Comparison of ENCODE assay signal across 9 cellular contexts in the genomic region with DNA sequence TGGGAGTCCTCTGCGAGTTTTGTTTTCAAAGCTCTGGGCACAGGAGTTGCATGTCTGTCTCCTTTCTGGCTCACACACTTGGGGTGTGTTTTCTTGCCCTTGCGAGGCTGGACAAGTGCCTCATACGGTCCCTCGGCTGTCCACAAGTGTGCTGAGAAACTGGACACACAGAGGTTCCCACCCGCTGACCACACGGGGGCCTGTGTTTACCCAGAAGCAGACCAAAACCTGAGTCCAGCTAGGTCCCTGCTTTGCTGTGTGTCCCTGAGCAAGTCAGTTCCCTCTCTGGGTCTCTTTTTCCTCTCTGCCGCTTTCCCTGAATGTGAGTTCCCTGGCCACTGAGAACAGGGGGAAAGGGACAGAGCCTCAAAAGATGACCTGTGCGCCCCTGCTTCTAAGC. TPM values are rescaled to one million over a fixed set of nuclear protein-coding genes. Genes with fewer than 3 reads are reported as not detected.
DNase-seq lines count a peak whose midpoint lies in the region; ATAC-seq, FAIRE-seq and TF ChIP-seq lines count a peak whose summit lies in the region.
"Had no signal": no experiment of that assay in that cellular context is flagged by ENCODE, and none has a peak within 500 bp of the region (broad histone marks: within the 10 kb centered on the region; RNA-seq: fewer than 3 reads in every experiment).

No MANE protein-coding gene starts in this region.

- peaks cover 38% of the 10 kb centered on the region for H3K4me1 Mint-ChIP-seq in activated CD4-positive, alpha-beta T cell treated with anti-CD3 and anti-CD28 coated beads for 36 hours
- H3K4me1 Mint-ChIP-seq in activated T-helper 2 cell treated with anti-CD3 and anti-CD28 coated beads, Interferon-gamma antibody, Interleukin-2, Interleukin-4, amounts not matched to agents 10 μg/mL and 5 μg/mL and 100 μg/mL, durations not matched to agents 14 hours and 24 hours and 36 hours (ENCODE audit: low read depth), result peaks cover 34% of the 10 kb centered on the region
- no peaks in the 10 kb centered on the region for H3K4me1 Mint-ChIP-seq in type B pancreatic cell (ENCODE audit: unreplicated experiment)

- intact Hi-C loops in activated CD4-positive, alpha-beta T cell treated with anti-CD3 and anti-CD28 coated beads for 36 hours (cut with DNase I, micrococcal nuclease), result loop anchor here (1.0 to 10.0 kb wide), 10 partner anchors 39 to 987 kb away; partner anchors contain the start of genes OAS3 (in 2 of the 2), DDX54 (in 1 of the 2), ERP29 (in 1 of the 2) and OAS1 (in 1 of the 2)
- intact Hi-C loops in activated T-helper 2 cell treated with anti-CD3 and anti-CD28 coated beads, Interferon-gamma antibody, Interleukin-2, Interleukin-4, amounts not matched to agents 10 μg/mL and 5 μg/mL and 100 μg/mL, durations not matched to agents 14 hours and 24 hours and 36 hours (cut with micrococcal nuclease), result loop anchor here (1.0 to 2.0 kb wide), 3 partner anchors 15 to 69 kb away; partner anchors contain the start of gene OAS3
- intact Hi-C loops in kidney (cut with DNase I), result no loop called here

- no peak for TF ChIP-seq POLR2A in suprapubic skin (IDR thresholded peaks at IDR 0.05)

- H3K27ac ChIP-seq in kidney (ENCODE audit: low read depth in 2 of 2, low read length in 2 of 2) (peak overlapping the region; percentile 66 to 76), suprapubic skin (peak overlapping the region; percentile 73)

- WGBS in suprapubic skin, result 77% methylated on average over 8 of the region's 8 CpGs

- H3K4me1 ChIP-seq in kidney (ENCODE audit: control insufficient read depth in 1 of 2, insufficient read depth in 1 of 2, low read depth in 1 of 2, low read length in 2 of 2) (peaks cover 0 to 7% of the 10 kb centered on the region in 2 donors), suprapubic skin (peaks cover 25% of the 10 kb centered on the region)

- no peak for FAIRE-seq in kidney (lab: Jason Lieb, UNC)

- POLR2A ChIA-PET in activated CD4-positive, alpha-beta T cell treated with anti-CD3 and anti-CD28 coated beads for 36 hours (lab: Charles Lee), result interaction anchor here (0.6 to 2.6 kb wide), 8 partner anchors 10 to 75 kb away, joined by 3 to 16 read pairs (median 5); partner anchors contain the start of gene OAS1

- no peaks in the 10 kb centered on the region for H3K27me3 ChIP-seq in suprapubic skin

- TF ChIP-seq CTCF in kidney (IDR thresholded peaks at IDR 0.05; ENCODE audit: borderline replicate concordance, extremely low read depth, insufficient read depth) (no peak), suprapubic skin (IDR thresholded peaks at IDR 0.05) (no peak), type B pancreatic cell (conservative IDR thresholded peaks at IDR 0.05) (no peak)

- ATAC-seq in activated CD4-positive, alpha-beta T cell treated with anti-CD3 and anti-CD28 coated beads for 36 hours, result no peak
- ATAC-seq in HG03460 (IDR thresholded peaks at IDR 0.05; ENCODE audit: unreplicated experiment), result no peak

- CTCF ChIA-PET in activated CD4-positive, alpha-beta T cell treated with anti-CD3 and anti-CD28 coated beads for 36 hours (lab: Charles Lee), result interaction anchor here (0.7 to 6.2 kb wide), 14 partner anchors 13 to 209 kb away, joined by 3 to 106 read pairs (median 4); partner anchors contain the start of gene OAS3

- peaks cover 41% of the 10 kb centered on the region for H3K36me3 Mint-ChIP-seq in activated CD4-positive, alpha-beta T cell treated with anti-CD3 and anti-CD28 coated beads for 36 hours (ENCODE audit: low read depth)
- H3K36me3 Mint-ChIP-seq in activated T-helper 2 cell treated with anti-CD3 and anti-CD28 coated beads, Interferon-gamma antibody, Interleukin-2, Interleukin-4, amounts not matched to agents 10 μg/mL and 5 μg/mL and 100 μg/mL, durations not matched to agents 14 hours and 24 hours and 36 hours (ENCODE audit: low read depth), result peaks cover 39% of the 10 kb centered on the region
- H3K36me3 Mint-ChIP-seq in type B pancreatic cell, result no peaks in the 10 kb centered on the region

- H3K36me3 ChIP-seq in kidney (ENCODE audit: control insufficient read depth in 1 of 2, insufficient read depth in 2 of 2, low read length in 2 of 2), result no peaks in the 10 kb centered on the region
- no peaks in the 10 kb centered on the region for H3K36me3 ChIP-seq in suprapubic skin

- peak overlapping the region; percentile 100 for H3K4me3 Mint-ChIP-seq in activated CD4-positive, alpha-beta T cell treated with anti-CD3 and anti-CD28 coated beads for 36 hours
- H3K4me3 Mint-ChIP-seq in activated T-helper 2 cell treated with anti-CD3 and anti-CD28 coated beads, Interferon-gamma antibody, Interleukin-2, Interleukin-4, amounts not matched to agents 10 μg/mL and 5 μg/mL and 100 μg/mL, durations not matched to agents 14 hours and 24 hours and 36 hours (ENCODE audit: low read depth), result peak overlapping the region; percentile 91
- H3K4me3 Mint-ChIP-seq in type B pancreatic cell, result no peak overlapping the region

- H3K4me3 ChIP-seq in kidney (ENCODE audit: low read length in 2 of 2), result peak overlapping the region; percentile 71 to 87
- peak overlapping the region; percentile 45 for H3K4me3 ChIP-seq in suprapubic skin

- DNase-seq in activated CD4-positive, alpha-beta T cell treated with anti-CD3 and anti-CD28 coated beads for 36 hours, result peak; percentile 18
- DNase-seq in activated CD4-positive, alpha-beta T cell treated with anti-CD3 and anti-CD28 coated beads, Interleukin-2, amount 50 U/mL, for 4 hours, result no peak
- no peak for DNase-seq in activated T-helper 2 cell treated with anti-CD3 and anti-CD28 coated beads, Interferon-gamma antibody, Interleukin-2, Interleukin-4, amounts not matched to agents 10 μg/mL and 5 μg/mL and 100 μg/mL, durations not matched to agents 14 hours and 24 hours and 36 hours (ENCODE audit: low spot score)
- DNase-seq in kidney, result no peak
- DNase-seq in suprapubic skin (ENCODE audit: low spot score in 2 of 2), result no peak
- DNase-seq in type B pancreatic cell (ENCODE audit: extremely low spot score, unreplicated experiment), result no peak
- DNase-seq in activated gamma-delta T cell (lab: John Stamatoyannopoulos, UW), result no peak
- DNase-seq: NCI-H2227 treated with DMSO at 0.1 percent for 48 hours had no signal

- H3K27ac Mint-ChIP-seq in activated CD4-positive, alpha-beta T cell treated with anti-CD3 and anti-CD28 coated beads for 36 hours, result peak overlapping the region; percentile 100
- peak overlapping the region; percentile 96 for H3K27ac Mint-ChIP-seq in activated T-helper 2 cell treated with anti-CD3 and anti-CD28 coated beads, Interferon-gamma antibody, Interleukin-2, Interleukin-4, amounts not matched to agents 10 μg/mL and 5 μg/mL and 100 μg/mL, durations not matched to agents 14 hours and 24 hours and 36 hours
- no peak overlapping the region for H3K27ac Mint-ChIP-seq in type B pancreatic cell

- H3K27me3 Mint-ChIP-seq in activated CD4-positive, alpha-beta T cell treated with anti-CD3 and anti-CD28 coated beads for 36 hours, result no peaks in the 10 kb centered on the region
- H3K27me3 Mint-ChIP-seq in activated T-helper 2 cell treated with anti-CD3 and anti-CD28 coated beads, Interferon-gamma antibody, Interleukin-2, Interleukin-4, amounts not matched to agents 10 μg/mL and 5 μg/mL and 100 μg/mL, durations not matched to agents 14 hours and 24 hours and 36 hours (ENCODE audit: low read depth), result no peaks in the 10 kb centered on the region
- H3K27me3 Mint-ChIP-seq in type B pancreatic cell, result peaks cover 17% of the 10 kb centered on the region

- peaks cover 0 to 8% of the 10 kb centered on the region in 2 donors for H3K9me3 ChIP-seq in kidney (ENCODE audit: control insufficient read depth in 1 of 2, low read length in 2 of 2)
- no peaks in the 10 kb centered on the region for H3K9me3 ChIP-seq in suprapubic skin

- peaks cover 10% of the 10 kb centered on the region for H3K9me3 Mint-ChIP-seq in activated CD4-positive, alpha-beta T cell treated with anti-CD3 and anti-CD28 coated beads for 36 hours (ENCODE audit: low read depth)
- H3K9me3 Mint-ChIP-seq in activated T-helper 2 cell treated with anti-CD3 and anti-CD28 coated beads, Interferon-gamma antibody, Interleukin-2, Interleukin-4, amounts not matched to agents 10 μg/mL and 5 μg/mL and 100 μg/mL, durations not matched to agents 14 hours and 24 hours and 36 hours, result peaks cover 17% of the 10 kb centered on the region
- H3K9me3 Mint-ChIP-seq in type B pancreatic cell, result no peaks in the 10 kb centered on the region

- no peak for TF ChIP-seq EP300 in suprapubic skin (IDR thresholded peaks at IDR 0.05)

- no peak overlapping the region for H3K9ac ChIP-seq in kidney (ENCODE audit: low read length in 2 of 2)

RNA-seq across cellular contexts. Expression of gene OAS2, which starts 0.7 kb away (rescaled TPM):
- 100 to 1,000 TPM; 148 to 278 TPM for total RNA-seq in activated CD4-positive, alpha-beta T cell treated with anti-CD3 and anti-CD28 coated beads for 36 hours
- total RNA-seq in activated T-helper 2 cell treated with anti-CD3 and anti-CD28 coated beads, Interferon-gamma antibody, Interleukin-2, Interleukin-4, amounts not matched to agents 10 μg/mL and 5 μg/mL and 100 μg/mL, durations not matched to agents 14 hours and 24 hours and 36 hours, result 86.4 and 88.3 TPM in 2 replicates
- total RNA-seq in kidney, result 11.7 TPM
- polyA plus RNA-seq in kidney (ENCODE audit: insufficient read depth, low read depth, low replicate concordance), result 5.0 TPM
- total RNA-seq in suprapubic skin, result 1 to 10 TPM; 1.2 to 4.2 (median 3.2) TPM
- 1.8 and 4.2 TPM in 2 replicates for total RNA-seq in type B pancreatic cell (ENCODE audit: low replicate concordance)

RNA-seq across cellular contexts. Expression of gene OAS3, which starts 39.4 kb away (rescaled TPM):
- total RNA-seq in activated CD4-positive, alpha-beta T cell treated with anti-CD3 and anti-CD28 coated beads for 36 hours, result 10 to 100 TPM; 32.1 to 35.3 TPM
- 27.2 and 29.6 TPM in 2 replicates for total RNA-seq in activated T-helper 2 cell treated with anti-CD3 and anti-CD28 coated beads, Interferon-gamma antibody, Interleukin-2, Interleukin-4, amounts not matched to agents 10 μg/mL and 5 μg/mL and 100 μg/mL, durations not matched to agents 14 hours and 24 hours and 36 hours
- total RNA-seq in kidney (15.6 TPM), suprapubic skin (10 to 100 TPM; 19.5 to 30.0 (median 24.1) TPM), type B pancreatic cell (ENCODE audit: low replicate concordance) (4.6 and 13.0 TPM in 2 replicates)
- polyA plus RNA-seq in kidney (ENCODE audit: insufficient read depth, low read depth, low replicate concordance), result 2.5 TPM
